ENCODE assay signal across 8 cellular contexts in genomic region chr4:62709618-62710252, GRCh38.
A peak's percentile ranks its signal among the peaks of the same experiment; 100 is the strongest.
DNase-seq lines count a peak whose midpoint lies in the region; ATAC-seq and TF ChIP-seq lines count a peak whose summit lies in the region.

No MANE protein-coding gene starts in this region.

- peaks cover 9% of the 10 kb centered on the region for H3K27me3 Mint-ChIP-seq in nephron progenitor cell (ENCODE audit: low read depth, poor library complexity)
- H3K27me3 Mint-ChIP-seq in CD4-positive, alpha-beta memory T cell: no peaks in the 10 kb centered on the region

- no peak overlapping the region for H2AFZ ChIP-seq in OCI-LY1 (ENCODE audit: low read length)

- H3K4me3 ChIP-seq in OCI-LY1 (ENCODE audit: low read depth, low read length, poor library complexity, severe bottlenecking) (peak overlapping the region; percentile 8), endocrine pancreas (ENCODE audit: control insufficient read depth, insufficient read depth, low read length) (peak overlapping the region; percentile 64)
- H3K4me3 ChIP-seq in CD4-positive, alpha-beta memory T cell (ENCODE audit: low read length in 2 of 2): no peak overlapping the region

- H3K36me3 ChIP-seq in OCI-LY1 (ENCODE audit: insufficient read depth, low read length) (no peaks in the 10 kb centered on the region), endocrine pancreas (ENCODE audit: control insufficient read depth, insufficient read depth, low read length) (no peaks in the 10 kb centered on the region)
- no peaks in the 10 kb centered on the region for H3K36me3 ChIP-seq in CD4-positive, alpha-beta memory T cell (ENCODE audit: insufficient read depth, low read length)

- H3K9ac ChIP-seq in OCI-LY1 (ENCODE audit: low read length) (no peak overlapping the region), endocrine pancreas (ENCODE audit: control insufficient read depth, insufficient read depth, low read length) (no peak overlapping the region)

- H3K27ac ChIP-seq in OCI-LY1 (ENCODE audit: low read depth, low read length, poor library complexity, severe bottlenecking): no peak overlapping the region
- no peak overlapping the region for H3K27ac ChIP-seq in CD4-positive, alpha-beta memory T cell (ENCODE audit: low read depth, low read length)

- H3K27me3 ChIP-seq in OCI-LY1 (ENCODE audit: insufficient read depth, low read length) (no peaks in the 10 kb centered on the region), endocrine pancreas (ENCODE audit: control insufficient read depth, insufficient read depth, low read length) (no peaks in the 10 kb centered on the region)
- no peaks in the 10 kb centered on the region for H3K27me3 ChIP-seq in CD4-positive, alpha-beta memory T cell (ENCODE audit: insufficient read depth, low read length)

- H3K9me3 ChIP-seq in OCI-LY1 (ENCODE audit: low read length): no peaks in the 10 kb centered on the region
- no peaks in the 10 kb centered on the region for H3K9me3 ChIP-seq in endocrine pancreas (ENCODE audit: control insufficient read depth, low read length)
- no peaks in the 10 kb centered on the region for H3K9me3 ChIP-seq in CD4-positive, alpha-beta memory T cell (ENCODE audit: control insufficient read depth in 1 of 2, low read length in 2 of 2)

- H4K20me1 ChIP-seq in OCI-LY1 (ENCODE audit: insufficient read depth, low read length): no peaks in the 10 kb centered on the region

- TF ChIP-seq CTCF in OCI-LY1 (IDR thresholded peaks at IDR 0.05; ENCODE audit: low read length): peak; percentile 73
- peak; percentile 76 for TF ChIP-seq CTCF in nephron progenitor cell (IDR thresholded peaks at IDR 0.05)

- H3K4me2 ChIP-seq in OCI-LY1 (ENCODE audit: low read length): peak overlapping the region; percentile 50

- peak; percentile 76 for DNase-seq in COR-L47 (lab: John Stamatoyannopoulos, UW)
- peak; percentile 10 for DNase-seq in nephron progenitor cell
- DNase-seq in activated CD4-positive, alpha-beta T cell treated with anti-CD3 and anti-CD28 coated beads, Interleukin-2, amount 50 U/mL, for 4 hours: no peak
- no peak for DNase-seq in CD4-positive, alpha-beta memory T cell
- DNase-seq in stimulated activated naive CD4-positive, alpha-beta T cell treated with Interleukin-2 at 50 U/mL for 16 hours (lab: John Stamatoyannopoulos, UW): no peak

- no peaks in the 10 kb centered on the region for H3K79me2 ChIP-seq in OCI-LY1 (ENCODE audit: insufficient read depth, low read length)

- H3K36me3 Mint-ChIP-seq in nephron progenitor cell (ENCODE audit: low read depth): no peaks in the 10 kb centered on the region
- H3K36me3 Mint-ChIP-seq in CD4-positive, alpha-beta memory T cell: no peaks in the 10 kb centered on the region

- H3K9me3 Mint-ChIP-seq in nephron progenitor cell: no peaks in the 10 kb centered on the region
- H3K9me3 Mint-ChIP-seq in CD4-positive, alpha-beta memory T cell: peaks cover 0 to 14% (median 3%) of the 10 kb centered on the region in 8 donors

- H3K9me2 ChIP-seq in OCI-LY1 (ENCODE audit: low read depth, low read length): no peaks in the 10 kb centered on the region

- POLR2A ChIA-PET in CD4-positive, alpha-beta memory T cell (lab: Charles Lee; ENCODE audit: partially characterized antibody): no interaction called here

- no peak overlapping the region for H3K4me3 Mint-ChIP-seq in nephron progenitor cell
- H3K4me3 Mint-ChIP-seq in CD4-positive, alpha-beta memory T cell: no peak overlapping the region

- intact Hi-C loops in CD4-positive, alpha-beta memory T cell (cut with micrococcal nuclease): no loop called here

- H3F3A ChIP-seq in OCI-LY1 (ENCODE audit: insufficient read depth, low read length): no peaks in the 10 kb centered on the region

- peak; percentile 88 for ATAC-seq in HG03432 (IDR thresholded peaks at IDR 0.05; ENCODE audit: unreplicated experiment)

- H3K4me1 ChIP-seq in OCI-LY1 (ENCODE audit: insufficient read depth, low read length, severe bottlenecking) (peaks cover 4% of the 10 kb centered on the region), endocrine pancreas (ENCODE audit: control insufficient read depth, insufficient read depth, low read length) (no peaks in the 10 kb centered on the region)
- no peaks in the 10 kb centered on the region for H3K4me1 ChIP-seq in CD4-positive, alpha-beta memory T cell (ENCODE audit: insufficient read depth, low read length)

- CTCF ChIA-PET in CD4-positive, alpha-beta memory T cell (lab: Charles Lee; ENCODE audit: partially characterized antibody): no interaction called here

- H3K27ac Mint-ChIP-seq in nephron progenitor cell: no peak overlapping the region
- no peak overlapping the region for H3K27ac Mint-ChIP-seq in CD4-positive, alpha-beta memory T cell

- H3K4me1 Mint-ChIP-seq in nephron progenitor cell: no peaks in the 10 kb centered on the region
- no peaks in the 10 kb centered on the region for H3K4me1 Mint-ChIP-seq in CD4-positive, alpha-beta memory T cell

Comparison
In these comparisons a context has a peak if more than half of its experiments do, and no peak if none do; other contexts are left out.
1. DNase-seq: peak in COR-L47 (single experiment) and nephron progenitor cell (single experiment); none in activated CD4-positive, alpha-beta T cell treated with anti-CD3 and anti-CD28 coated beads, Interleukin-2, amount 50 U/mL, for 4 hours (0 of 2), CD4-positive, alpha-beta memory T cell (0 of 5) and stimulated activated naive CD4-positive, alpha-beta T cell treated with Interleukin-2 at 50 U/mL for 16 hours (single experiment).
2. H3K4me3 ChIP-seq: peak in OCI-LY1 (single experiment) and endocrine pancreas (single experiment); none in CD4-positive, alpha-beta memory T cell (0 of 2).